Comparison of ENCODE assay signal across 14 cellular contexts in the genomic region with DNA sequence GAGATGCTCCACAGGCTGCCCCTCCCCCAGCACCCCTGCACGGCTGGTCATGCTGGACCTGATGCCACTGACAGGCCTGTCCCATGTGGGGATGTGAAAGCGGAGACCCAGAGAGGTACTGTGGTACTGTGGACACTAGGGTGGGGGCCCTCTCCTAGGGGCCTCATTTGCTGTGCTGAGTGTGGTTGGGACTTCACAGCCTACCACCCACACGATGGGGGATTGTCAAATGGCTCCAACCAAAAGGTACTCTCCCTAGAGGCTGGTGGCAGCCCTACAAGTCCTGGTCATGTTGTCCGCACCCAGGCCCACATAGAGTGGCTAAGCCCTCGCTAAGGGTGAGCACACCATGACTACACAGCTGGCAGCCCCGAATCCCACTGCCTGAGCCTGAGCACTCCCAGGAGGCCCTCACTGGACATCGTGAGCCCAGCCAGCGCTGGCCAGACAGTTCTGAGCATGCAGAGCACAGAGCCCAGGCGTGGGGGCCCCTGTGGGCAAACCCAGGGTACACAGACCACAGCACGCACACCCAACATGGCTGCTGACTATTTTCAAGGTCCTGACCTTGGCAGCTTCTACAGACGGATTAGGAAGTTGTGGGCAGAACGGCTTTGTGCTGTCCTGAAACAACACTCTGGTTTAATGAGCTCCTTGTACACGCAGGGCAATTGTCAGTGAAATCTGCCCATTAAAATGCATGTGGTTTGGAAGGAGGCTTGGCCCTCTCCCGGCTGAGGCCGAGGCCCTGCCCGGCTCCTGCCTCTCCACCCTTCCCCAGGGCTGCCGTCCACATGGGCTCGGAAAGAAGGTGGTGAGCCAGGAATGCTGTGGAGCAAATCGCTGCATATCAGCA.
DNase-seq lines count a peak whose midpoint lies in the region; ATAC-seq, FAIRE-seq and TF ChIP-seq lines count a peak whose summit lies in the region.
"Had no signal": no experiment of that assay in that cellular context is flagged by ENCODE, and none has a peak within 500 bp of the region (broad histone marks: within the 10 kb centered on the region; RNA-seq: fewer than 3 reads in every experiment).

No MANE protein-coding gene starts in this region.

- no peak overlapping the region for H3K4me3 ChIP-seq in SK-N-SH (ENCODE audit: low read depth in 2 of 2, low read length in 1 of 2)
- no peak overlapping the region for H3K4me3 ChIP-seq in K562
- H3K4me3 ChIP-seq: ascending aorta, dorsolateral prefrontal cortex, transverse colon had no signal

- POLR2A ChIA-PET in SK-N-SH (lab: Yijun Ruan, JAX) (no interaction called here), K562 (lab: Yijun Ruan, JAX) (interaction anchor here (0.6 to 1.3 kb wide), 4 partner anchors 10 to 60 kb away, joined by 3 to 4 read pairs (median 3); no protein-coding TSS in a partner anchor)

- intact Hi-C loops in K562 (cut with micrococcal nuclease) = no loop called here

- WGBS in SK-N-SH (ENCODE audit: low lambda C conversion rate) = 49% methylated on average over 4 of the region's 19 CpGs
- 7% methylated on average over 11 of the region's 19 CpGs for WGBS in K562 (ENCODE audit: insufficient coverage, low coverage, missing lambda C conversion rate)

- H3K9me2 ChIP-seq in SK-N-SH = no peaks in the 10 kb centered on the region

- TF ChIP-seq CTCF in SK-N-SH (IDR thresholded peaks at IDR 0.05) (no peak), K562 (IDR thresholded peaks at IDR 0.05 in 2 of 3, conservative IDR thresholded peaks at IDR 0.05 in 1 of 3; ENCODE audit: insufficient read depth in 2 of 3, low read depth in 1 of 3, low read length in 3 of 3) (no peak)

- H3K4me1 ChIP-seq in SK-N-SH (ENCODE audit: control insufficient read depth in 1 of 2, insufficient read depth in 2 of 2, low read depth in 1 of 2, low read length in 1 of 2) = no peaks in the 10 kb centered on the region
- peaks cover 0 to 6% of the 10 kb centered on the region in 2 experiments; a peak in 1 of 5 replicates for H3K4me1 ChIP-seq in K562 (replicated peaks in 1 of 2; ENCODE audit: control insufficient read depth in 2 of 2, insufficient read depth in 2 of 2, low read length in 2 of 2)
- H3K4me1 ChIP-seq: ascending aorta, transverse colon had no signal

- no peak overlapping the region for H2AFZ ChIP-seq in SK-N-SH (ENCODE audit: low read depth)
- no peak overlapping the region for H2AFZ ChIP-seq in K562 (ENCODE audit: low read depth, low read length)

- ATAC-seq in SK-N-SH treated with all-trans-retinoic acid at 6 μM for 48 hours (peak; percentile 18; the same call in 1 of the 3 replicates), HG03432 (IDR thresholded peaks at IDR 0.05; ENCODE audit: unreplicated experiment) (peak; percentile 52), K562 (peak; percentile 24), GM21381 (IDR thresholded peaks at IDR 0.05; ENCODE audit: unreplicated experiment) (no peak), HG03108 (IDR thresholded peaks at IDR 0.05; ENCODE audit: unreplicated experiment) (no peak), GM21825 (IDR thresholded peaks at IDR 0.05; ENCODE audit: unreplicated experiment) (no peak)
- peak; percentile 37 for ATAC-seq in stimulated activated naive CD8-positive, alpha-beta T cell treated with anti-CD3 and anti-CD28 coated beads, Interleukin-15, Interleukin-2, amounts not matched to agents 100 U/mL and 50 U/mL, for 24 hours

- BruUV-seq in K562 (replicated peaks; lab: Mats Ljungman, UMichigan) = no TSS peak

- H3K36me3 ChIP-seq in SK-N-SH (replicated peaks in 1 of 2; ENCODE audit: control insufficient read depth in 1 of 2, insufficient read depth in 2 of 2, low read length in 1 of 2) (no peaks in the 10 kb centered on the region), K562 (ENCODE audit: control insufficient read depth, insufficient read depth, low read length) (no peaks in the 10 kb centered on the region)
- H3K36me3 ChIP-seq: ascending aorta, transverse colon had no signal

- DNase-seq in SK-N-SH (no peak), K562 (ENCODE audit: extremely low read depth in 1 of 4, low spot score in 3 of 4) (no peak)
- DNase-seq in stimulated activated naive CD8-positive, alpha-beta T cell treated with anti-CD3 and anti-CD28 coated beads, Interleukin-15, Interleukin-2, amounts not matched to agents 100 U/mL and 50 U/mL, for 24 hours = no peak
- DNase-seq: activated CD4-positive, alpha-beta T cell treated with anti-CD3 and anti-CD28 coated beads for 48 hours; dorsolateral prefrontal cortex; NCI-H1694; transverse colon had no signal

- CTCF ChIA-PET in SK-N-SH (lab: Yijun Ruan, JAX) = interaction anchor here (1.1 kb wide), 1 partner anchor 155 kb away, joined by 3 read pairs; no protein-coding TSS in a partner anchor
- CTCF ChIA-PET in K562 (lab: Yijun Ruan, JAX; ENCODE audit: low intra/inter-chr PET ratio) = no interaction called here

- H4K20me1 ChIP-seq in SK-N-SH (ENCODE audit: insufficient read depth) = no peaks in the 10 kb centered on the region
- peaks cover 16% of the 10 kb centered on the region for H4K20me1 ChIP-seq in K562 (replicated peaks; ENCODE audit: control insufficient read depth, insufficient read depth, low read length)

- FAIRE-seq in K562 (lab: Jason Lieb, UNC) = no peak
- FAIRE-seq: A204.1 had no signal

- H3K27me3 ChIP-seq in SK-N-SH (ENCODE audit: insufficient read depth) (peaks cover 22% of the 10 kb centered on the region), K562 (ENCODE audit: control insufficient read depth in 2 of 2, insufficient read depth in 2 of 2, low read length in 2 of 2) (peaks cover 25 to 91% of the 10 kb centered on the region in 2 experiments)
- H3K27me3 ChIP-seq: ascending aorta, transverse colon had no signal

- H3K79me2 ChIP-seq in SK-N-SH (ENCODE audit: insufficient read depth) (no peaks in the 10 kb centered on the region), K562 (ENCODE audit: control insufficient read depth, insufficient read depth, low read length) (no peaks in the 10 kb centered on the region)

- TF ChIP-seq RAD21 in SK-N-SH (IDR thresholded peaks at IDR 0.05; ENCODE audit: low read length) (no peak), K562 (CRISPR knock-in tag; conservative IDR thresholded peaks at IDR 0.05 in 1 of 2, IDR thresholded peaks at IDR 0.05 in 1 of 2) (no peak)

- H3K27ac ChIP-seq in SK-N-SH (ENCODE audit: low read depth in 2 of 2, low read length in 1 of 2) (no peak overlapping the region), K562 (ENCODE audit: extremely low read depth, low read depth, low read length) (no peak overlapping the region)
- H3K27ac ChIP-seq: ascending aorta, dorsolateral prefrontal cortex, transverse colon had no signal

- H3K9ac ChIP-seq in SK-N-SH = no peak overlapping the region
- peak overlapping the region in 1 of 2 experiments; percentile 50; a peak in 2 of 4 replicates for H3K9ac ChIP-seq in K562 (ENCODE audit: insufficient read depth in 1 of 2, low read depth in 2 of 2, low read length in 2 of 2)

- H3K9me1 ChIP-seq in K562 (ENCODE audit: control insufficient read depth, insufficient read depth, low read length) = no peaks in the 10 kb centered on the region

- in situ Hi-C loops in K562 (cut with MboI) = no loop called here

- TF ChIP-seq EP300 in SK-N-SH (IDR thresholded peaks at IDR 0.05; ENCODE audit: borderline replicate concordance in 1 of 2, low read depth in 1 of 2, low read length in 1 of 2) (no peak), K562 (IDR thresholded peaks at IDR 0.05; ENCODE audit: low read length) (no peak)

- H3K9me3 ChIP-seq in SK-N-SH (no peaks in the 10 kb centered on the region), K562 (replicated peaks; ENCODE audit: control insufficient read depth, insufficient read depth, low read depth, low read length) (no peaks in the 10 kb centered on the region)
- H3K9me3 ChIP-seq: ascending aorta, transverse colon had no signal

- no peaks in the 10 kb centered on the region for H3F3A ChIP-seq in SK-N-SH (replicated peaks; ENCODE audit: insufficient read depth)

- H3K4me2 ChIP-seq in SK-N-SH = no peak overlapping the region
- no peak overlapping the region for H3K4me2 ChIP-seq in K562 (ENCODE audit: insufficient read depth, low read length)

- no peak for TF ChIP-seq POLR2A in K562 (conservative IDR thresholded peaks at IDR 0.05)

TF ChIP-seq in SK-N-SH treated with all-trans-retinoic acid at 6 μM for 48 hours, 23 proteins besides CTCF, POLR2A, EP300 and RAD21:
- no peak for TF ChIP-seq PPARA (CRISPR knock-in tag; IDR thresholded peaks at IDR 0.05; ENCODE audit: borderline replicate concordance)
- TF ChIP-seq CSDC2 (CRISPR knock-in tag; IDR thresholded peaks at IDR 0.05) = no peak
- no peak for TF ChIP-seq SNAI2 (CRISPR knock-in tag; IDR thresholded peaks at IDR 0.05)
- TF ChIP-seq OSR1 (CRISPR knock-in tag; IDR thresholded peaks at IDR 0.05) = no peak
- TF ChIP-seq ARNTL (CRISPR knock-in tag; IDR thresholded peaks at IDR 0.05; ENCODE audit: borderline replicate concordance, low read depth) = no peak
- no peak for TF ChIP-seq ZC3H10 (CRISPR knock-in tag; IDR thresholded peaks at IDR 0.05)

TF ChIP-seq in SK-N-SH, 30 proteins besides CTCF, POLR2A, EP300 and RAD21 (continues in another document):
- TF ChIP-seq, protein P1, sequence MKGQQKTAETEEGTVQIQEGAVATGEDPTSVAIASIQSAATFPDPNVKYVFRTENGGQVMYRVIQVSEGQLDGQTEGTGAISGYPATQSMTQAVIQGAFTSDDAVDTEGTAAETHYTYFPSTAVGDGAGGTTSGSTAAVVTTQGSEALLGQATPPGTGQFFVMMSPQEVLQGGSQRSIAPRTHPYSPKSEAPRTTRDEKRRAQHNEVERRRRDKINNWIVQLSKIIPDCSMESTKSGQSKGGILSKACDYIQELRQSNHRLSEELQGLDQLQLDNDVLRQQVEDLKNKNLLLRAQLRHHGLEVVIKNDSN (IDR thresholded peaks at IDR 0.05; ENCODE audit: borderline replicate concordance, low read depth) = no peak
- TF ChIP-seq NRF1 (IDR thresholded peaks at IDR 0.05; ENCODE audit: low read depth, low read length) = no peak
- TF ChIP-seq POLR2AphosphoS5 (IDR thresholded peaks at IDR 0.05; ENCODE audit: low read depth, low read length) = no peak

TF ChIP-seq in K562, 482 proteins besides CTCF, POLR2A, EP300 and RAD21 (continues in another document):
- TF ChIP-seq, protein P2, sequence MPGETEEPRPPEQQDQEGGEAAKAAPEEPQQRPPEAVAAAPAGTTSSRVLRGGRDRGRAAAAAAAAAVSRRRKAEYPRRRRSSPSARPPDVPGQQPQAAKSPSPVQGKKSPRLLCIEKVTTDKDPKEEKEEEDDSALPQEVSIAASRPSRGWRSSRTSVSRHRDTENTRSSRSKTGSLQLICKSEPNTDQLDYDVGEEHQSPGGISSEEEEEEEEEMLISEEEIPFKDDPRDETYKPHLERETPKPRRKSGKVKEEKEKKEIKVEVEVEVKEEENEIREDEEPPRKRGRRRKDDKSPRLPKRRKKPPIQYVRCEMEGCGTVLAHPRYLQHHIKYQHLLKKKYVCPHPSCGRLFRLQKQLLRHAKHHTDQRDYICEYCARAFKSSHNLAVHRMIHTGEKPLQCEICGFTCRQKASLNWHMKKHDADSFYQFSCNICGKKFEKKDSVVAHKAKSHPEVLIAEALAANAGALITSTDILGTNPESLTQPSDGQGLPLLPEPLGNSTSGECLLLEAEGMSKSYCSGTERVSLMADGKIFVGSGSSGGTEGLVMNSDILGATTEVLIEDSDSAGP (CRISPR knock-in tag; IDR thresholded peaks at IDR 0.05) = no peak
- TF ChIP-seq ZBTB1 (CRISPR knock-in tag; IDR thresholded peaks at IDR 0.05; ENCODE audit: borderline replicate concordance, low read depth) = no peak
- TF ChIP-seq TAL1 (IDR thresholded peaks at IDR 0.05) = no peak
- TF ChIP-seq PTBP1 (IDR thresholded peaks at IDR 0.05; ENCODE audit: low read depth, low read length) = no peak

Comparison
In these comparisons a context has a peak if more than half of its experiments do, and no peak if none do; other contexts are left out.
1. ATAC-seq: peak in SK-N-SH treated with all-trans-retinoic acid at 6 μM for 48 hours (single experiment), HG03432 (single experiment), K562 (single experiment) and stimulated activated naive CD8-positive, alpha-beta T cell treated with anti-CD3 and anti-CD28 coated beads, Interleukin-15, Interleukin-2, amounts not matched to agents 100 U/mL and 50 U/mL, for 24 hours (single experiment); none in GM21381 (single experiment), HG03108 (single experiment) and GM21825 (single experiment).